ENCODE assay signal across 21 cellular contexts in the genomic region with DNA sequence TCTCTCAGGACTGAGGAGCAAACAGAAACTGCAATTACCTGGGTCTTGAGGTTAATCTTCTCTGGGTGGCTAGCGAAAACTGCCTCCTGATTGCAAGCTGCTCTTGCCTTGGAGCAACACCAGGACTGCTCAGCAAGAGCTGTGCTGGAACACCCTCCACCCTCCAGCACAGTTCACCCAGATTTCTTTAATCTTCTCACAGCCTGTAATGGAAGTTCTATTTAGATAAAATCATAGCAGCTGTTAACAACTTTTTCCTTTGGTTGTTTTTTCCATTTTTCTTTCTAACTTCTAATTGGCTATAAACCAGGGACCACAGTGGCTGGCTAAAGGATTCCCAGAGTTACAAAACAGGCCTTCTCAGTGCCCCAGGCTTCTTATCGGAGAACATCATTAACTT. TPM values are rescaled to one million over a fixed set of nuclear protein-coding genes. Genes with fewer than 3 reads are reported as not detected.
DNase-seq lines count a peak whose midpoint lies in the region; ATAC-seq and TF ChIP-seq lines count a peak whose summit lies in the region.
"Had no signal": no experiment of that assay in that cellular context is flagged by ENCODE, and none has a peak within 500 bp of the region (broad histone marks: within the 10 kb centered on the region; RNA-seq: fewer than 3 reads in every experiment).

No MANE protein-coding gene starts in this region.

- POLR2A ChIA-PET in SK-N-SH (lab: Yijun Ruan, JAX), result no interaction called here

- H3K4me2 ChIP-seq in SK-N-SH, result no peak overlapping the region

- no peaks in the 10 kb centered on the region; a peak in 1 of 4 replicates for H3K4me1 ChIP-seq in SK-N-SH (ENCODE audit: control insufficient read depth in 1 of 2, insufficient read depth in 2 of 2, low read depth in 1 of 2, low read length in 1 of 2)
- H3K4me1 ChIP-seq: right lobe of liver, upper lobe of right lung had no signal

- TF ChIP-seq RAD21 in SK-N-SH (IDR thresholded peaks at IDR 0.05; ENCODE audit: low read length), result no peak

- H3K4me3 ChIP-seq in SK-N-SH (ENCODE audit: low read depth in 2 of 2, low read length in 1 of 2), result no peak overlapping the region
- no peak overlapping the region for H3K4me3 ChIP-seq in fibroblast of villous mesenchyme (ENCODE audit: low read depth, low read length)
- H3K4me3 ChIP-seq: lung, right lobe of liver, upper lobe of right lung had no signal

- CTCF ChIA-PET in SK-N-SH (lab: Yijun Ruan, JAX), result no interaction called here

- WGBS in SK-N-SH (ENCODE audit: low lambda C conversion rate), result 37% methylated on average over 1 of the region's 2 CpGs

- no peaks in the 10 kb centered on the region for H3F3A ChIP-seq in SK-N-SH (replicated peaks; ENCODE audit: insufficient read depth)

- no peaks in the 10 kb centered on the region for H3K27me3 ChIP-seq in SK-N-SH (ENCODE audit: insufficient read depth)
- H3K27me3 ChIP-seq: right lobe of liver, upper lobe of right lung had no signal

- no peak overlapping the region for H3K9ac ChIP-seq in SK-N-SH

- no peak overlapping the region for H2AFZ ChIP-seq in SK-N-SH (ENCODE audit: low read depth)

- peak; percentile 28 for DNase-seq in SK-N-SH
- DNase-seq in RPMI7951 (ENCODE audit: low read depth), result peak; percentile 12
- peak; percentile 16 for DNase-seq in fibroblast of villous mesenchyme (ENCODE audit: low read depth)
- peak; percentile 1 for DNase-seq in renal cortical epithelial cell (ENCODE audit: low read depth)
- DNase-seq in globus pallidus (ENCODE audit: low spot score), result no peak
- DNase-seq in NAMALWA (ENCODE audit: low spot score), result no peak
- DNase-seq: activated CD4-positive, alpha-beta T cell treated with anti-CD3 and anti-CD28 coated beads for 36 hours; activated naive CD4-positive, alpha-beta T cell treated with anti-CD3 and anti-CD28 coated beads, Interleukin-2, amount 10 ng/mL, durations not matched to agents 7 days and 5 days; activated T-cell treated with anti-CD3 and anti-CD28 coated beads, Interleukin-2, amount 50 U/mL, for 48 hours; anterior cingulate cortex; C1 segment of cervical spinal cord; central memory CD4-positive, alpha-beta T cell; KBM-7; PC-3; right lobe of liver; SIG-M5; stimulated activated CD8-positive, alpha-beta memory T cell treated with anti-CD3 and anti-CD28 coated beads, Interleukin-4, amount 100 ng/mL, for 48 hours; upper lobe of right lung had no signal

- no peaks in the 10 kb centered on the region for H4K20me1 ChIP-seq in SK-N-SH (ENCODE audit: insufficient read depth)

- no peaks in the 10 kb centered on the region for H3K79me2 ChIP-seq in SK-N-SH (ENCODE audit: insufficient read depth)

- no peaks in the 10 kb centered on the region for H3K9me3 ChIP-seq in SK-N-SH
- H3K9me3 ChIP-seq: right lobe of liver, upper lobe of right lung had no signal

- H3K27ac ChIP-seq in SK-N-SH (ENCODE audit: low read depth in 2 of 2, low read length in 1 of 2), result peak overlapping the region in 1 of 2 experiments; percentile 55; a peak in 2 of 4 replicates
- H3K27ac ChIP-seq: right lobe of liver, upper lobe of right lung had no signal

- TF ChIP-seq EP300 in SK-N-SH (IDR thresholded peaks at IDR 0.05; ENCODE audit: borderline replicate concordance in 1 of 2, low read depth in 1 of 2, low read length in 1 of 2), result no peak

- no peaks in the 10 kb centered on the region for H3K36me3 ChIP-seq in SK-N-SH (replicated peaks in 1 of 2; ENCODE audit: control insufficient read depth in 1 of 2, insufficient read depth in 2 of 2, low read length in 1 of 2)
- H3K36me3 ChIP-seq: right lobe of liver, upper lobe of right lung had no signal

- ATAC-seq in SK-N-SH treated with all-trans-retinoic acid at 6 μM for 48 hours (no peak; the same call in 2 of the 3 replicates), GM21717 (IDR thresholded peaks at IDR 0.05; ENCODE audit: unreplicated experiment) (no peak)
- ATAC-seq: activated CD4-positive, alpha-beta T cell treated with anti-CD3 and anti-CD28 coated beads for 36 hours; PC-3; right lobe of liver; upper lobe of right lung had no signal

- TF ChIP-seq CTCF in SK-N-SH (IDR thresholded peaks at IDR 0.05), result no peak
- no peak for TF ChIP-seq CTCF in fibroblast of villous mesenchyme (IDR thresholded peaks at IDR 0.05; ENCODE audit: insufficient read depth, low read depth, low read length)

- H3K9me2 ChIP-seq in SK-N-SH, result no peaks in the 10 kb centered on the region

TF ChIP-seq in SK-N-SH, 30 proteins besides CTCF, POLR2A, EP300 and RAD21:
- TF ChIP-seq JUND (IDR thresholded peaks at IDR 0.05), result no peak
- TF ChIP-seq, protein P1, sequence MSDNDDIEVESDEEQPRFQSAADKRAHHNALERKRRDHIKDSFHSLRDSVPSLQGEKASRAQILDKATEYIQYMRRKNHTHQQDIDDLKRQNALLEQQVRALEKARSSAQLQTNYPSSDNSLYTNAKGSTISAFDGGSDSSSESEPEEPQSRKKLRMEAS (IDR thresholded peaks at IDR 0.05; ENCODE audit: low read depth), result no peak
- TF ChIP-seq GATA2 (CRISPR knock-in tag; IDR thresholded peaks at IDR 0.05), result peak; percentile 20; the same call in 1 of the 2 replicates
TF ChIP-seq in SK-N-SH: peak in this region for 1.

TF ChIP-seq in SK-N-SH treated with all-trans-retinoic acid at 6 μM for 48 hours, 23 proteins besides CTCF, POLR2A, EP300 and RAD21 (continues in another document):
- TF ChIP-seq ZNF565 (CRISPR knock-in tag; conservative IDR thresholded peaks at IDR 0.05; ENCODE audit: low read depth), result no peak
- TF ChIP-seq PPARA (CRISPR knock-in tag; IDR thresholded peaks at IDR 0.05; ENCODE audit: borderline replicate concordance), result no peak
- TF ChIP-seq ISL1 (CRISPR knock-in tag; IDR thresholded peaks at IDR 0.05), result no peak
- no peak for TF ChIP-seq ESRRG (CRISPR knock-in tag; IDR thresholded peaks at IDR 0.05)
- TF ChIP-seq, protein P2, sequence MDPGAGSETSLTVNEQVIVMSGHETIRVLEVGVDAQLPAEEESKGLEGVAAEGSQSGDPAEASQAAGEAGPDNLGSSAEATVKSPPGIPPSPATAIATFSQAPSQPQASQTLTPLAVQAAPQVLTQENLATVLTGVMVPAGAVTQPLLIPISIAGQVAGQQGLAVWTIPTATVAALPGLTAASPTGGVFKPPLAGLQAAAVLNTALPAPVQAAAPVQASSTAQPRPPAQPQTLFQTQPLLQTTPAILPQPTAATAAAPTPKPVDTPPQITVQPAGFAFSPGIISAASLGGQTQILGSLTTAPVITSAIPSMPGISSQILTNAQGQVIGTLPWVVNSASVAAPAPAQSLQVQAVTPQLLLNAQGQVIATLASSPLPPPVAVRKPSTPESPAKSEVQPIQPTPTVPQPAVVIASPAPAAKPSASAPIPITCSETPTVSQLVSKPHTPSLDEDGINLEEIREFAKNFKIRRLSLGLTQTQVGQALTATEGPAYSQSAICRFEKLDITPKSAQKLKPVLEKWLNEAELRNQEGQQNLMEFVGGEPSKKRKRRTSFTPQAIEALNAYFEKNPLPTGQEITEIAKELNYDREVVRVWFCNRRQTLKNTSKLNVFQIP (CRISPR knock-in tag; IDR thresholded peaks at IDR 0.05; ENCODE audit: borderline replicate concordance, low read depth), result no peak
- TF ChIP-seq, protein P3, sequence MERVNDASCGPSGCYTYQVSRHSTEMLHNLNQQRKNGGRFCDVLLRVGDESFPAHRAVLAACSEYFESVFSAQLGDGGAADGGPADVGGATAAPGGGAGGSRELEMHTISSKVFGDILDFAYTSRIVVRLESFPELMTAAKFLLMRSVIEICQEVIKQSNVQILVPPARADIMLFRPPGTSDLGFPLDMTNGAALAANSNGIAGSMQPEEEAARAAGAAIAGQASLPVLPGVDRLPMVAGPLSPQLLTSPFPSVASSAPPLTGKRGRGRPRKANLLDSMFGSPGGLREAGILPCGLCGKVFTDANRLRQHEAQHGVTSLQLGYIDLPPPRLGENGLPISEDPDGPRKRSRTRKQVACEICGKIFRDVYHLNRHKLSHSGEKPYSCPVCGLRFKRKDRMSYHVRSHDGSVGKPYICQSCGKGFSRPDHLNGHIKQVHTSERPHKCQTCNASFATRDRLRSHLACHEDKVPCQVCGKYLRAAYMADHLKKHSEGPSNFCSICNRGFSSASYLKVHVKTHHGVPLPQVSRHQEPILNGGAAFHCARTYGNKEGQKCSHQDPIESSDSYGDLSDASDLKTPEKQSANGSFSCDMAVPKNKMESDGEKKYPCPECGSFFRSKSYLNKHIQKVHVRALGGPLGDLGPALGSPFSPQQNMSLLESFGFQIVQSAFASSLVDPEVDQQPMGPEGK (CRISPR knock-in tag; IDR thresholded peaks at IDR 0.05; ENCODE audit: borderline replicate concordance), result no peak
- TF ChIP-seq ARNTL (CRISPR knock-in tag; IDR thresholded peaks at IDR 0.05; ENCODE audit: borderline replicate concordance, low read depth), result no peak
- no peak for TF ChIP-seq OSR1 (CRISPR knock-in tag; IDR thresholded peaks at IDR 0.05)
- TF ChIP-seq ZNF70 (CRISPR knock-in tag; IDR thresholded peaks at IDR 0.05), result no peak
- TF ChIP-seq ZFP3 (CRISPR knock-in tag; IDR thresholded peaks at IDR 0.05), result no peak
- TF ChIP-seq, protein P4, sequence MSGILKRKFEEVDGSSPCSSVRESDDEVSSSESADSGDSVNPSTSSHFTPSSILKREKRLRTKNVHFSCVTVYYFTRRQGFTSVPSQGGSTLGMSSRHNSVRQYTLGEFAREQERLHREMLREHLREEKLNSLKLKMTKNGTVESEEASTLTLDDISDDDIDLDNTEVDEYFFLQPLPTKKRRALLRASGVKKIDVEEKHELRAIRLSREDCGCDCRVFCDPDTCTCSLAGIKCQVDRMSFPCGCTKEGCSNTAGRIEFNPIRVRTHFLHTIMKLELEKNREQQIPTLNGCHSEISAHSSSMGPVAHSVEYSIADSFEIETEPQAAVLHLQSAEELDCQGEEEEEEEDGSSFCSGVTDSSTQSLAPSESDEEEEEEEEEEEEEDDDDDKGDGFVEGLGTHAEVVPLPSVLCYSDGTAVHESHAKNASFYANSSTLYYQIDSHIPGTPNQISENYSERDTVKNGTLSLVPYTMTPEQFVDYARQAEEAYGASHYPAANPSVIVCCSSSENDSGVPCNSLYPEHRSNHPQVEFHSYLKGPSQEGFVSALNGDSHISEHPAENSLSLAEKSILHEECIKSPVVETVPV (CRISPR knock-in tag; IDR thresholded peaks at IDR 0.05), result no peak
- TF ChIP-seq GLIS3 (CRISPR knock-in tag; IDR thresholded peaks at IDR 0.05), result no peak
- no peak for TF ChIP-seq TCF4 (CRISPR knock-in tag; IDR thresholded peaks at IDR 0.05; ENCODE audit: borderline replicate concordance)
- no peak for TF ChIP-seq BACH2 (CRISPR knock-in tag; IDR thresholded peaks at IDR 0.05; ENCODE audit: borderline replicate concordance)
- no peak for TF ChIP-seq RARB (CRISPR knock-in tag; IDR thresholded peaks at IDR 0.05)

RNA-seq across cellular contexts. Expression of a gene that starts 36.3 kb away (rescaled TPM):
- polyA plus RNA-seq in SK-N-SH (2012; rRNA removed), result 1.3 and 1.7 TPM in 2 replicates
- polyA plus RNA-seq in SK-N-SH (2012; cell fraction: cytosol; rRNA removed), result 0.85 and 1.1 TPM in 2 replicates
- polyA plus RNA-seq in SK-N-SH (2012; cell fraction: nucleus; rRNA removed), result 2.3 and 2.7 TPM in 2 replicates
- 3.5 and 6.0 TPM in 2 replicates for total RNA-seq in RPMI7951 (2014; rRNA removed; shearing (Covaris generic))
- total RNA-seq in fibroblast of villous mesenchyme (9.0 and 13.0 TPM in 2 replicates), renal cortical epithelial cell (12.5 and 13.9 TPM in 2 replicates)

Comparison
In these comparisons a context has a peak if more than half of its experiments do, and no peak if none do; other contexts are left out.
1. DNase-seq: peak in SK-N-SH (single experiment), RPMI7951 (single experiment), fibroblast of villous mesenchyme (single experiment) and renal cortical epithelial cell (single experiment); none in globus pallidus (single experiment) and NAMALWA (single experiment).